ENCODE assay signal across 11 cellular contexts in genomic region chr9:76438841-76439588, GRCh38. TPM values are rescaled to one million over a fixed set of nuclear protein-coding genes. Genes with fewer than 3 reads are reported as not detected.
DNase-seq lines count a peak whose midpoint lies in the region; ATAC-seq lines count a peak whose summit lies in the region.
"Had no signal": no experiment of that assay in that cellular context is flagged by ENCODE, and none has a peak within 500 bp of the region (broad histone marks: within the 10 kb centered on the region; RNA-seq: fewer than 3 reads in every experiment).

No MANE protein-coding gene starts in this region.

- ATAC-seq in GM21786 (IDR thresholded peaks at IDR 0.05; ENCODE audit: unreplicated experiment) (peak; percentile 71), HG03432 (IDR thresholded peaks at IDR 0.05; ENCODE audit: unreplicated experiment) (peak; percentile 75)
- ATAC-seq in stimulated activated naive B cell treated with anti-CD40 and anti-IgM and Interleukin-4, amounts not matched to agents 10 μg/mL and 1 μg/mL and 100 μg/mL, for 72 hours (replicated peaks) = peak; percentile 73 to 78

- peak; percentile 43 for DNase-seq in stimulated activated CD4-positive, alpha-beta T cell treated with anti-CD3 and anti-CD28 coated beads, Interleukin-15, amount 100 ng/mL, for 24 hours
- no peak for DNase-seq in stimulated activated CD4-positive, alpha-beta T cell treated with anti-CD3 and anti-CD28 coated beads, Interleukin-4, amount 100 ng/mL, for 4 hours
- DNase-seq in stimulated activated naive B cell treated with anti-CD40 and anti-IgM and Interleukin-4, amounts not matched to agents 10 μg/mL and 1 μg/mL and 100 μg/mL, for 72 hours = no peak
- DNase-seq in MV-4-11 (lab: John Stamatoyannopoulos, UW) = no peak
- no peak for DNase-seq in A172 (ENCODE audit: low spot score)
- DNase-seq in NCI-H1694 (lab: John Stamatoyannopoulos, UW) = no peak
- DNase-seq: amniotic stem cell, NCI-H82 had no signal

- peaks cover 0 to 4% of the 10 kb centered on the region in 2 donors for H3K9me3 Mint-ChIP-seq in stimulated activated naive B cell treated with anti-CD40 and anti-IgM and Interleukin-4, amounts not matched to agents 10 μg/mL and 1 μg/mL and 100 μg/mL, for 72 hours

- H3K36me3 Mint-ChIP-seq in stimulated activated naive B cell treated with anti-CD40 and anti-IgM and Interleukin-4, amounts not matched to agents 10 μg/mL and 1 μg/mL and 100 μg/mL, for 72 hours = peaks cover 0 to 12% of the 10 kb centered on the region in 2 donors
- H3K36me3 Mint-ChIP-seq: IgD-negative memory B cell had no signal

- peak overlapping the region in 1 of 2 donors; percentile 36 for H3K4me3 Mint-ChIP-seq in stimulated activated naive B cell treated with anti-CD40 and anti-IgM and Interleukin-4, amounts not matched to agents 10 μg/mL and 1 μg/mL and 100 μg/mL, for 72 hours
- H3K4me3 Mint-ChIP-seq: IgD-negative memory B cell had no signal

- peaks cover 5 to 6% of the 10 kb centered on the region in 2 donors for H3K27me3 Mint-ChIP-seq in stimulated activated naive B cell treated with anti-CD40 and anti-IgM and Interleukin-4, amounts not matched to agents 10 μg/mL and 1 μg/mL and 100 μg/mL, for 72 hours

- peak overlapping the region; percentile 62 for H3K27ac Mint-ChIP-seq in stimulated activated naive B cell treated with anti-CD40 and anti-IgM and Interleukin-4, amounts not matched to agents 10 μg/mL and 1 μg/mL and 100 μg/mL, for 72 hours
- H3K27ac Mint-ChIP-seq: IgD-negative memory B cell had no signal

- peaks cover 18 to 37% of the 10 kb centered on the region in 2 donors for H3K4me1 Mint-ChIP-seq in stimulated activated naive B cell treated with anti-CD40 and anti-IgM and Interleukin-4, amounts not matched to agents 10 μg/mL and 1 μg/mL and 100 μg/mL, for 72 hours

RNA-seq across cellular contexts. Expression of gene GCNT1, which starts 20.0 kb away (rescaled TPM):
- total RNA-seq in A172 (2014; rRNA removed; shearing (Covaris generic)) = 1.6 and 2.7 TPM in 2 replicates

RNA-seq across cellular contexts. Expression of gene RFK, which starts 44.8 kb away (rescaled TPM):
- total RNA-seq in A172 (2014; rRNA removed; shearing (Covaris generic)) = 64.3 and 68.8 TPM in 2 replicates
